ENCODE assay signal across 22 cellular contexts in genomic region chr15:68599153-68599545, GRCh38. TPM values are rescaled to one million over a fixed set of nuclear protein-coding genes. Genes with fewer than 3 reads are reported as not detected.
A peak's percentile ranks its signal among the peaks of the same experiment; 100 is the strongest.
DNase-seq lines count a peak whose midpoint lies in the region; ATAC-seq and TF ChIP-seq lines count a peak whose summit lies in the region.
"Had no signal": no experiment of that assay in that cellular context is flagged by ENCODE, and none has a peak within 500 bp of the region (broad histone marks: within the 10 kb centered on the region; RNA-seq: fewer than 3 reads in every experiment).

No MANE protein-coding gene starts in this region.

- POLR2A ChIA-PET in naive thymus-derived CD4-positive, alpha-beta T cell (lab: Charles Lee), result no interaction called here

- WGBS in endodermal cell (ENCODE audit: insufficient coverage in 1 of 2, insufficient read length in 1 of 2), 2 experiments, result 86 to 95% methylated on average over 5 to 6 of the region's 6 CpGs

- H3K27ac ChIP-seq in right atrium auricular region (peak overlapping the region; percentile 8 to 46), endodermal cell (ENCODE audit: low read depth, low read length) (peak overlapping the region; percentile 87), uterus (peak overlapping the region; percentile 24 to 66)
- no peak overlapping the region for H3K27ac ChIP-seq in naive thymus-derived CD4-positive, alpha-beta T cell (ENCODE audit: low read depth, low read length)
- H3K27ac ChIP-seq: A549, parathyroid adenoma had no signal

- ATAC-seq in Right ventricle myocardium inferior, result no peak
- no peak for ATAC-seq in naive thymus-derived CD4-positive, alpha-beta T cell
- no peak for ATAC-seq in HG03571 (IDR thresholded peaks at IDR 0.05; ENCODE audit: unreplicated experiment)
- ATAC-seq: activated CD8-positive, alpha-beta T cell treated with anti-CD3 and anti-CD28 coated beads for 36 hours; activated T-cell treated with anti-CD3 and anti-CD28 coated beads, Interleukin-2, amount 50 U/mL, for 4 hours; PC-3 had no signal

- H3K27me3 ChIP-seq in right atrium auricular region (no peaks in the 10 kb centered on the region), endodermal cell (ENCODE audit: control insufficient read depth, insufficient read depth, low read length, poor library complexity, severe bottlenecking) (no peaks in the 10 kb centered on the region), uterus (no peaks in the 10 kb centered on the region)
- H3K27me3 ChIP-seq in naive thymus-derived CD4-positive, alpha-beta T cell (ENCODE audit: control insufficient read depth in 2 of 2, insufficient read depth in 2 of 2, low read length in 2 of 2), result no peaks in the 10 kb centered on the region
- H3K27me3 ChIP-seq: vagina had no signal

- no peaks in the 10 kb centered on the region for H3K36me3 ChIP-seq in right atrium auricular region
- no peaks in the 10 kb centered on the region for H3K36me3 ChIP-seq in endodermal cell (ENCODE audit: control insufficient read depth, insufficient read depth, low read length)
- H3K36me3 ChIP-seq in uterus, result no peaks in the 10 kb centered on the region
- H3K36me3 ChIP-seq in naive thymus-derived CD4-positive, alpha-beta T cell (ENCODE audit: control insufficient read depth in 2 of 3, insufficient read depth in 3 of 3, low read length in 3 of 3), result no peaks in the 10 kb centered on the region
- H3K36me3 ChIP-seq: stomach, vagina had no signal

- TF ChIP-seq POLR2A in uterus (IDR thresholded peaks at IDR 0.05), result no peak

- H3K9me3 ChIP-seq in right atrium auricular region (no peaks in the 10 kb centered on the region), endodermal cell (ENCODE audit: control insufficient read depth, low read length) (no peaks in the 10 kb centered on the region), uterus (no peaks in the 10 kb centered on the region)
- H3K9me3 ChIP-seq in naive thymus-derived CD4-positive, alpha-beta T cell (ENCODE audit: control insufficient read depth in 2 of 3, low read length in 3 of 3), result no peaks in the 10 kb centered on the region
- H3K9me3 ChIP-seq: A549, stomach, vagina had no signal

- CTCF ChIA-PET in naive thymus-derived CD4-positive, alpha-beta T cell (lab: Charles Lee), result no interaction called here

- H3K9me3 Mint-ChIP-seq in endodermal cell, result no peaks in the 10 kb centered on the region
- H3K9me3 Mint-ChIP-seq in neural crest cell, result no peaks in the 10 kb centered on the region
- H3K9me3 Mint-ChIP-seq in naive thymus-derived CD4-positive, alpha-beta T cell, result no peaks in the 10 kb centered on the region
- H3K9me3 Mint-ChIP-seq: activated CD8-positive, alpha-beta T cell treated with anti-CD3 and anti-CD28 coated beads for 36 hours; activated naive CD4-positive, alpha-beta T cell treated with anti-CD3 and anti-CD28 coated beads, Interleukin-2, amount 10 ng/mL, durations not matched to agents 7 days and 5 days; activated T-cell treated with anti-CD3 and anti-CD28 coated beads, Interleukin-2, amount 50 U/mL, for 4 hours had no signal

- DNase-seq in right atrium auricular region (ENCODE audit: low spot score), result no peak
- no peak for DNase-seq in Right ventricle myocardium inferior (ENCODE audit: missing footprints)
- no peak for DNase-seq in endodermal cell
- no peak for DNase-seq in neural crest cell (ENCODE audit: low read depth, low spot score)
- no peak for DNase-seq in uterus
- no peak for DNase-seq in NCI-H226
- DNase-seq in naive thymus-derived CD4-positive, alpha-beta T cell, result no peak
- DNase-seq: activated CD4-positive, CD25-positive, alpha-beta regulatory T cell; activated CD8-positive, alpha-beta T cell treated with anti-CD3 and anti-CD28 coated beads for 36 hours; activated naive CD4-positive, alpha-beta T cell treated with anti-CD3 and anti-CD28 coated beads, Interleukin-2, amount 10 ng/mL, durations not matched to agents 7 days and 5 days; activated T-cell treated with anti-CD3 and anti-CD28 coated beads, Interleukin-2, amount 50 U/mL, for 4 hours; cortex of kidney; DMS 273 treated with DMSO at 0.1 percent for 48 hours; NCI-H2171; PC-3; stimulated activated CD4-positive, alpha-beta T cell treated with anti-CD3 and anti-CD28 coated beads, Interleukin-2, amount 100 ng/mL, for 48 hours; stomach had no signal

- H3K36me3 Mint-ChIP-seq in endodermal cell (ENCODE audit: low read depth), result no peaks in the 10 kb centered on the region
- no peaks in the 10 kb centered on the region for H3K36me3 Mint-ChIP-seq in neural crest cell (ENCODE audit: low read depth)
- H3K36me3 Mint-ChIP-seq in naive thymus-derived CD4-positive, alpha-beta T cell, result no peaks in the 10 kb centered on the region
- H3K36me3 Mint-ChIP-seq: activated naive CD4-positive, alpha-beta T cell treated with anti-CD3 and anti-CD28 coated beads, Interleukin-2, amount 10 ng/mL, durations not matched to agents 7 days and 5 days; CD14-positive monocyte had no signal

- TF ChIP-seq CTCF in right atrium auricular region (IDR thresholded peaks at IDR 0.05), result no peak
- no peak for TF ChIP-seq CTCF in endodermal cell (conservative IDR thresholded peaks at IDR 0.05)
- no peak for TF ChIP-seq CTCF in neural crest cell (conservative IDR thresholded peaks at IDR 0.05)
- no peak for TF ChIP-seq CTCF in uterus (IDR thresholded peaks at IDR 0.05)

- peaks cover 0 to 73% of the 10 kb centered on the region in 2 donors for H3K4me1 ChIP-seq in right atrium auricular region
- H3K4me1 ChIP-seq in endodermal cell (ENCODE audit: control insufficient read depth, insufficient read depth, low read length), result peaks cover 6% of the 10 kb centered on the region
- H3K4me1 ChIP-seq in uterus, result peaks cover 0 to 10% of the 10 kb centered on the region in 2 donors
- H3K4me1 ChIP-seq in naive thymus-derived CD4-positive, alpha-beta T cell (ENCODE audit: control insufficient read depth in 2 of 2, insufficient read depth in 2 of 2, low read length in 2 of 2), result no peaks in the 10 kb centered on the region
- H3K4me1 ChIP-seq: A549, parathyroid adenoma had no signal

- no peak overlapping the region for H3K4me3 Mint-ChIP-seq in endodermal cell
- peak overlapping the region; percentile 72 for H3K4me3 Mint-ChIP-seq in neural crest cell
- H3K4me3 Mint-ChIP-seq in naive thymus-derived CD4-positive, alpha-beta T cell, result peak overlapping the region in 1 of 10 donors; percentile 24
- H3K4me3 Mint-ChIP-seq: activated CD8-positive, alpha-beta T cell treated with anti-CD3 and anti-CD28 coated beads for 36 hours; activated naive CD4-positive, alpha-beta T cell treated with anti-CD3 and anti-CD28 coated beads, Interleukin-2, amount 10 ng/mL, durations not matched to agents 7 days and 5 days; activated T-cell treated with anti-CD3 and anti-CD28 coated beads, Interleukin-2, amount 50 U/mL, for 4 hours; CD14-positive monocyte had no signal

- H3K4me3 ChIP-seq in right atrium auricular region (no peak overlapping the region), endodermal cell (ENCODE audit: low read length) (no peak overlapping the region), uterus (no peak overlapping the region)
- H3K4me3 ChIP-seq in naive thymus-derived CD4-positive, alpha-beta T cell (ENCODE audit: low read length), result no peak overlapping the region
- H3K4me3 ChIP-seq: A549, stomach, vagina had no signal

- H3K27me3 Mint-ChIP-seq in endodermal cell (ENCODE audit: insufficient read depth), result peaks cover 2% of the 10 kb centered on the region
- no peaks in the 10 kb centered on the region for H3K27me3 Mint-ChIP-seq in neural crest cell (ENCODE audit: low read depth)
- peaks cover 0 to 9% (median 0%) of the 10 kb centered on the region in 5 donors for H3K27me3 Mint-ChIP-seq in naive thymus-derived CD4-positive, alpha-beta T cell
- H3K27me3 Mint-ChIP-seq: activated CD8-positive, alpha-beta T cell treated with anti-CD3 and anti-CD28 coated beads for 36 hours had no signal

- H3K27ac Mint-ChIP-seq in endodermal cell (no peak overlapping the region), neural crest cell (ENCODE audit: unreplicated experiment) (peak overlapping the region; percentile 97)
- no peak overlapping the region for H3K27ac Mint-ChIP-seq in naive thymus-derived CD4-positive, alpha-beta T cell
- H3K27ac Mint-ChIP-seq: activated CD8-positive, alpha-beta T cell treated with anti-CD3 and anti-CD28 coated beads for 36 hours; activated naive CD4-positive, alpha-beta T cell treated with anti-CD3 and anti-CD28 coated beads, Interleukin-2, amount 10 ng/mL, durations not matched to agents 7 days and 5 days had no signal

- H3K4me1 Mint-ChIP-seq in endodermal cell (peaks cover 31% of the 10 kb centered on the region), neural crest cell (peaks cover 85% of the 10 kb centered on the region)
- peaks cover 0 to 1% (median 0%) of the 10 kb centered on the region in 7 donors for H3K4me1 Mint-ChIP-seq in naive thymus-derived CD4-positive, alpha-beta T cell
- H3K4me1 Mint-ChIP-seq: activated naive CD4-positive, alpha-beta T cell treated with anti-CD3 and anti-CD28 coated beads, Interleukin-2, amount 10 ng/mL, durations not matched to agents 7 days and 5 days had no signal

- intact Hi-C loops in Right ventricle myocardium inferior (cut with DNase I) (no loop called here), uterus (cut with DNase I; ENCODE audit: low total_unique reads) (no loop called here)
- intact Hi-C loops in naive thymus-derived CD4-positive, alpha-beta T cell (cut with micrococcal nuclease), result no loop called here

- H3K9ac ChIP-seq in endodermal cell (ENCODE audit: extremely low read depth, low read length, poor library complexity, severe bottlenecking), result no peak overlapping the region
- H3K9ac ChIP-seq: parathyroid adenoma had no signal

RNA-seq across cellular contexts. Expression of gene CORO2B, which starts 20.4 kb away (rescaled TPM):
- total RNA-seq in right atrium auricular region, result 1 to 10 TPM; 6.0 to 9.7 TPM
- total RNA-seq in Right ventricle myocardium inferior, result 8.5 TPM
- 1 to 10 TPM; 1.1 to 1.2 TPM for total RNA-seq in endodermal cell
- polyA plus RNA-seq in endodermal cell (2013, experiment 1 of 2), result 13.0 TPM
- polyA plus RNA-seq in endodermal cell (2013, experiment 2 of 2), result 12.1 TPM
- 21.3 and 23.1 TPM in 2 replicates for total RNA-seq in neural crest cell
- total RNA-seq in uterus, result 10 to 100 TPM in 1 of 4 donors, 1 to 10 TPM in 3; 1.3 to 18.2 (median 7.0) TPM
- under 1 TPM in 1 of 5 experiments, not detected in 4; 0.15 TPM for total RNA-seq in naive thymus-derived CD4-positive, alpha-beta T cell
- not detected for polyA plus RNA-seq in naive thymus-derived CD4-positive, alpha-beta T cell
- total RNA-seq: activated CD8-positive, alpha-beta T cell treated with anti-CD3 and anti-CD28 coated beads for 36 hours had no signal
- polyA plus RNA-seq: CD14-positive monocyte had no signal
